In genomic region chr17:75289122-75289831, GRCh38 we compare ENCODE assay signal across 8 cellular contexts. TPM values are rescaled to one million over a fixed set of nuclear protein-coding genes. Genes with fewer than 3 reads are reported as not detected.
DNase-seq lines count a peak whose midpoint lies in the region; ATAC-seq and TF ChIP-seq lines count a peak whose summit lies in the region.

Gene SLC25A19, minus strand, starts transcription at chr17:75289433. Its CDS starts 2,669 bp downstream, at chr17:75286764.

- H3K4me1 Mint-ChIP-seq in activated T-helper 2 cell treated with anti-CD3 and anti-CD28 coated beads, Interferon-gamma antibody, Interleukin-2, Interleukin-4, amounts not matched to agents 10 μg/mL and 5 μg/mL and 100 μg/mL, durations not matched to agents 14 hours and 24 hours and 36 hours (ENCODE audit: low read depth) = peaks cover 20% of the 10 kb centered on the region
- peaks cover 15 to 19% of the 10 kb centered on the region in 2 donors for H3K4me1 Mint-ChIP-seq in natural killer cell

- peak within 1 kb of the TSS; percentile 100 for H3K27ac Mint-ChIP-seq in activated T-helper 2 cell treated with anti-CD3 and anti-CD28 coated beads, Interferon-gamma antibody, Interleukin-2, Interleukin-4, amounts not matched to agents 10 μg/mL and 5 μg/mL and 100 μg/mL, durations not matched to agents 14 hours and 24 hours and 36 hours
- H3K27ac Mint-ChIP-seq in natural killer cell = peak within 1 kb of the TSS; percentile 100

- DNase-seq in ELR (ENCODE audit: low read depth) (peak; percentile 100), H4 (ENCODE audit: low spot score) (peak; percentile 100), LoVo (ENCODE audit: low spot score) (peak; percentile 99), RWPE2 (ENCODE audit: low spot score) (peak; percentile 99), fibroblast of mammary gland (ENCODE audit: low read depth) (peak; percentile 98), natural killer cell (peak; percentile 94)
- DNase-seq in activated T-helper 2 cell treated with anti-CD3 and anti-CD28 coated beads, Interferon-gamma antibody, Interleukin-2, Interleukin-4, amounts not matched to agents 10 μg/mL and 5 μg/mL and 100 μg/mL, durations not matched to agents 14 hours and 24 hours and 36 hours (ENCODE audit: low spot score) = peak; percentile 98
- DNase-seq in stimulated activated naive CD4-positive, alpha-beta T cell treated with Interleukin-2 at 50 U/mL for 16 hours (lab: John Stamatoyannopoulos, UW) = peak; percentile 97

- H3K9me3 ChIP-seq in RWPE2 (ENCODE audit: severe bottlenecking) = no peaks in the 10 kb centered on the region

- no peaks in the 10 kb centered on the region for H3K4me1 ChIP-seq in RWPE2 (ENCODE audit: insufficient read depth, poor library complexity, severe bottlenecking)

- ATAC-seq in RWPE2 (ENCODE audit: low read depth) = peak; percentile 98
- ATAC-seq in natural killer cell = peak; percentile 87 to 97 (median 93)

- no peaks in the 10 kb centered on the region for H3K27me3 Mint-ChIP-seq in activated T-helper 2 cell treated with anti-CD3 and anti-CD28 coated beads, Interferon-gamma antibody, Interleukin-2, Interleukin-4, amounts not matched to agents 10 μg/mL and 5 μg/mL and 100 μg/mL, durations not matched to agents 14 hours and 24 hours and 36 hours (ENCODE audit: low read depth)
- no peaks in the 10 kb centered on the region for H3K27me3 Mint-ChIP-seq in natural killer cell (ENCODE audit: low read depth in 2 of 2)

- peaks cover 39% of the 10 kb centered on the region for H3K36me3 Mint-ChIP-seq in activated T-helper 2 cell treated with anti-CD3 and anti-CD28 coated beads, Interferon-gamma antibody, Interleukin-2, Interleukin-4, amounts not matched to agents 10 μg/mL and 5 μg/mL and 100 μg/mL, durations not matched to agents 14 hours and 24 hours and 36 hours (ENCODE audit: low read depth)
- H3K36me3 Mint-ChIP-seq in natural killer cell = no peaks in the 10 kb centered on the region

- H3K27me3 ChIP-seq in RWPE2 (ENCODE audit: insufficient read depth, poor library complexity, severe bottlenecking) = no peaks in the 10 kb centered on the region

- peak within 1 kb of the TSS; percentile 78 for H3K27ac ChIP-seq in RWPE2 (ENCODE audit: poor library complexity, severe bottlenecking)

- H3K4me3 Mint-ChIP-seq in activated T-helper 2 cell treated with anti-CD3 and anti-CD28 coated beads, Interferon-gamma antibody, Interleukin-2, Interleukin-4, amounts not matched to agents 10 μg/mL and 5 μg/mL and 100 μg/mL, durations not matched to agents 14 hours and 24 hours and 36 hours (ENCODE audit: low read depth) = peak within 1 kb of the TSS; percentile 99
- peak within 1 kb of the TSS; percentile 100 for H3K4me3 Mint-ChIP-seq in natural killer cell

- 0 out of 2 replicates have a peak, but pooled peaks cover 3% of the 10 kb centered on the region for H3K36me3 ChIP-seq in RWPE2 (ENCODE audit: low read depth)

- peak; percentile 28 for TF ChIP-seq CTCF in RWPE2 (IDR thresholded peaks at IDR 0.05; ENCODE audit: poor library complexity, severe bottlenecking)
- TF ChIP-seq CTCF in fibroblast of mammary gland (conservative IDR thresholded peaks at IDR 0.05; ENCODE audit: control insufficient read depth, insufficient read depth, low read depth, low read length) = no peak
- no peak for TF ChIP-seq CTCF in natural killer cell (IDR thresholded peaks at IDR 0.05)

- H3K4me3 ChIP-seq in RWPE2 (ENCODE audit: severe bottlenecking) (peak within 1 kb of the TSS; percentile 54), fibroblast of mammary gland (ENCODE audit: control insufficient read depth, low read depth, low read length) (peak within 1 kb of the TSS; percentile 89)

- H3K9me3 Mint-ChIP-seq in activated T-helper 2 cell treated with anti-CD3 and anti-CD28 coated beads, Interferon-gamma antibody, Interleukin-2, Interleukin-4, amounts not matched to agents 10 μg/mL and 5 μg/mL and 100 μg/mL, durations not matched to agents 14 hours and 24 hours and 36 hours = no peaks in the 10 kb centered on the region
- no peaks in the 10 kb centered on the region for H3K9me3 Mint-ChIP-seq in natural killer cell

- intact Hi-C loops in activated T-helper 2 cell treated with anti-CD3 and anti-CD28 coated beads, Interferon-gamma antibody, Interleukin-2, Interleukin-4, amounts not matched to agents 10 μg/mL and 5 μg/mL and 100 μg/mL, durations not matched to agents 14 hours and 24 hours and 36 hours (cut with micrococcal nuclease) = loop anchor here (1.0 to 2.0 kb wide), 5 partner anchors 8 to 116 kb away; partner anchors contain the start of genes GGA3, GRB2, MIF4GD and MRPS7
- intact Hi-C loops in natural killer cell (cut with micrococcal nuclease) = loop anchor here (1.0 to 5.0 kb wide), 6 partner anchors 18 to 566 kb away; partner anchors contain the start of genes CASKIN2, GGA3, GRB2 and MIF4GD

RNA-seq across cellular contexts. Expression of gene SLC25A19, which starts in this region (rescaled TPM):
- 6.8 and 13.1 TPM in 2 replicates for total RNA-seq in H4 (2014; rRNA removed; shearing (Covaris generic))
- 97.4 and 101 TPM in 2 replicates for total RNA-seq in activated T-helper 2 cell treated with anti-CD3 and anti-CD28 coated beads, Interferon-gamma antibody, Interleukin-2, Interleukin-4, amounts not matched to agents 10 μg/mL and 5 μg/mL and 100 μg/mL, durations not matched to agents 14 hours and 24 hours and 36 hours
- total RNA-seq in natural killer cell = 10 to 100 TPM; 12.1 to 17.7 (median 14.8) TPM

Comparison
In these comparisons a context has a peak if more than half of its experiments do, and no peak if none do; other contexts are left out.
1. Peak in every context shown above with its lines: DNase-seq, ATAC-seq, H3K4me3 ChIP-seq and H3K27ac ChIP-seq.